In the genomic region with DNA sequence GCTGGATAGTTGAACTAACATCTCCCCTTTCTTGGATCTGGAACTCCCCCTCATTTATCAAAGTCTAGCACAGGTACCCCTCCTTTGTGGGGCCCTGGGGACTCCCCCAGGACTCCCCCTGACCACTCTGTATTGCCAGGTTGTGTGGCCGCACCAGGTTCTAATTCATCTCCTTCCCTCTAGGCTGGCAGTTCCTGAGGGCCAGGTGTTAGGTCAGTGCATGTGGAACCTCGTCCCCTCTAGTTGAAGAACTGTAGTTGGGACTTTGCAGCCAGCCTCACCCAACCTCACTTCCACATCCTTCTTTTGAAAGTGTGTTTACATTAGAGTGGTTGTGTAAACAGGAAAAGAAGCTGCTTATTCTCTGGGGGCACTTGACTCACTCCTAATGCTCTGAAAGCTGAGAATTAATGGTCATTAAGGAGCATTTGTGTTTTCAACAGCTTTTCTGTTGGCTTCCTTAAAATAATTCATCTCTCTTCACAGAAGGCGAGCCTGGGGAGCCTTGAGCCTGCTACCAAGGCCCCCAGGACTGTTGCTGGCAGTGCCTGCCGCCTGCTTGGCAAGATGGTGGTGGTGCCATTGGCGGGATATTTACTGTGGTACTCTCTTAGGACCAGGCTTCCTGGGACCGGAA, we compare ENCODE assay signal across 9 cellular contexts. TPM values are rescaled to one million over a fixed set of nuclear protein-coding genes. Genes with fewer than 3 reads are reported as not detected.
A peak's percentile ranks its signal among the peaks of the same experiment; 100 is the strongest.
DNase-seq lines count a peak whose midpoint lies in the region; ATAC-seq and TF ChIP-seq lines count a peak whose summit lies in the region.
"Had no signal": no experiment of that assay in that cellular context is flagged by ENCODE, and none has a peak within 500 bp of the region (broad histone marks: within the 10 kb centered on the region; RNA-seq: fewer than 3 reads in every experiment).

No MANE protein-coding gene starts in this region.

- intact Hi-C loops in MCF 10A (cut with micrococcal nuclease) (no loop called here), mammary epithelial cell (cut with micrococcal nuclease) (no loop called here)

- CTCF ChIA-PET in MCF 10A (lab: Yijun Ruan, JAX) (interaction anchor here (0.6 to 1.8 kb wide), 3 partner anchors 11 to 77 kb away, joined by 4 read pairs; no protein-coding TSS in a partner anchor), mammary epithelial cell (lab: Charles Lee; ENCODE audit: low non-redundant PET) (no interaction called here)

- peak in 1 of 2 donors; percentile 74 for ATAC-seq in upper lobe of left lung (ENCODE audit: low FRiP score in 2 of 2)
- ATAC-seq in HG03045 (IDR thresholded peaks at IDR 0.05; ENCODE audit: unreplicated experiment) = no peak
- ATAC-seq in GM21717 (IDR thresholded peaks at IDR 0.05; ENCODE audit: unreplicated experiment) = no peak

- H3K9me3 ChIP-seq in mammary epithelial cell (replicated peaks; ENCODE audit: insufficient read depth, low read length) = no peaks in the 10 kb centered on the region
- no peaks in the 10 kb centered on the region for H3K9me3 ChIP-seq in upper lobe of left lung

- H3K36me3 ChIP-seq in mammary epithelial cell (ENCODE audit: insufficient read depth, low read length) = no peaks in the 10 kb centered on the region
- no peaks in the 10 kb centered on the region for H3K36me3 ChIP-seq in upper lobe of left lung

- no peaks in the 10 kb centered on the region for H4K20me1 ChIP-seq in mammary epithelial cell (ENCODE audit: insufficient read depth, low read length)

- H3K4me3 ChIP-seq in mammary epithelial cell (replicated peaks in 1 of 3; ENCODE audit: insufficient read depth in 1 of 3, low read depth in 2 of 3, low read length in 3 of 3) (no peak overlapping the region), upper lobe of left lung (no peak overlapping the region)

- H3K4me1 ChIP-seq in mammary epithelial cell (ENCODE audit: insufficient read depth, low read length) (no peaks in the 10 kb centered on the region), upper lobe of left lung (peaks cover 48 to 60% (median 54%) of the 10 kb centered on the region in 4 donors)

- H3K27me3 ChIP-seq in mammary epithelial cell (ENCODE audit: insufficient read depth, low read length) (no peaks in the 10 kb centered on the region), upper lobe of left lung (no peaks in the 10 kb centered on the region)

- TF ChIP-seq CTCF in MCF 10A (IDR thresholded peaks at IDR 0.05; ENCODE audit: unreplicated experiment) = no peak
- TF ChIP-seq CTCF in mammary epithelial cell (conservative IDR thresholded peaks at IDR 0.05 in 1 of 2, IDR thresholded peaks at IDR 0.05 in 1 of 2; ENCODE audit: extremely low read depth in 1 of 2, insufficient read depth in 1 of 2, low read depth in 1 of 2, low read length in 2 of 2) = no peak
- no peak for TF ChIP-seq CTCF in upper lobe of left lung (IDR thresholded peaks at IDR 0.05)

- no peak overlapping the region for H3K27ac Mint-ChIP-seq in MCF 10A (ENCODE audit: low read depth, unreplicated experiment)

- H3K9ac ChIP-seq in mammary epithelial cell (ENCODE audit: insufficient read depth, low read length) = no peak overlapping the region

- POLR2A ChIA-PET in MCF 10A (lab: Yijun Ruan, JAX) = interaction anchor here (1.1 kb wide), 1 partner anchor 24 kb away, joined by 3 read pairs; no protein-coding TSS in a partner anchor

- BruUV-seq in MCF 10A (replicated peaks; lab: Mats Ljungman, UMichigan) (no TSS peak), mammary epithelial cell (replicated peaks; lab: Mats Ljungman, UMichigan) (no TSS peak)

- no peaks in the 10 kb centered on the region for H3K9me3 Mint-ChIP-seq in MCF 10A (ENCODE audit: unreplicated experiment)

- peaks cover 13% of the 10 kb centered on the region for H3K4me1 Mint-ChIP-seq in MCF 10A (ENCODE audit: insufficient read depth, unreplicated experiment)

- no peaks in the 10 kb centered on the region for H3K27me3 Mint-ChIP-seq in MCF 10A (ENCODE audit: insufficient read depth, unreplicated experiment)

- no peak overlapping the region for H2AFZ ChIP-seq in mammary epithelial cell (ENCODE audit: low read depth, low read length)

- no peak overlapping the region for H3K4me3 Mint-ChIP-seq in MCF 10A (ENCODE audit: unreplicated experiment)

- dilution Hi-C loops in mammary epithelial cell (cut with HindIII; ENCODE audit: low sequenced_read_pairs) = no loop called here

- H3K4me2 ChIP-seq in mammary epithelial cell (ENCODE audit: insufficient read depth, low read depth, low read length) = no peak overlapping the region

- TF ChIP-seq POLR2A in upper lobe of left lung (IDR thresholded peaks at IDR 0.05) = no peak

- DNase-seq in MCF 10A (ENCODE audit: unreplicated experiment) = peak; percentile 33
- DNase-seq in mammary epithelial cell = no peak
- peak; percentile 77 for DNase-seq in NCI-H510A (lab: John Stamatoyannopoulos, UW)
- peak; percentile 38 for DNase-seq in fibroblast of gingiva (ENCODE audit: low read depth)
- DNase-seq in upper lobe of left lung = peak in 1 of 2 donors; percentile 54
- DNase-seq in middle frontal gyrus (ENCODE audit: extremely low spot score, low spot score) = no peak
- DNase-seq: AML-193 had no signal

- H3K27ac ChIP-seq in mammary epithelial cell (ENCODE audit: insufficient read depth, low read depth, low read length) (no peak overlapping the region), upper lobe of left lung (peak overlapping the region; percentile 58 to 84 (median 75))

- no peaks in the 10 kb centered on the region for H3K36me3 Mint-ChIP-seq in MCF 10A (ENCODE audit: insufficient read depth, unreplicated experiment)

- H3K79me2 ChIP-seq in mammary epithelial cell (ENCODE audit: insufficient read depth, low read length) = no peaks in the 10 kb centered on the region

- 90% methylated on average over 6 of the region's 6 CpGs for WGBS in mammary epithelial cell (ENCODE audit: low coverage, missing lambda C conversion rate)
- 15 to 31% methylated on average over 6 of the region's 6 CpGs for WGBS in upper lobe of left lung, 2 donors

- in situ Hi-C loops in mammary epithelial cell (cut with MboI; ENCODE audit: low sequenced_read_pairs in 2 of 2) = no loop called here

- peak in 1 of 4 donors; percentile 27 for TF ChIP-seq EP300 in upper lobe of left lung (IDR thresholded peaks at IDR 0.05)

RNA-seq across cellular contexts. Expression of gene UPB1, which starts 11.8 kb away (rescaled TPM):
- not detected in 2 replicates for total RNA-seq in MCF 10A (2022)
- total RNA-seq in mammary epithelial cell = not detected
- polyA plus RNA-seq in mammary epithelial cell = not detected
- not detected for polyA minus RNA-seq in mammary epithelial cell
- 1 to 10 TPM in 5 of 6 donors, under 1 TPM in 1; 0.91 to 9.4 (median 1.4) TPM for total RNA-seq in upper lobe of left lung

RNA-seq across cellular contexts. Expression of gene GUCD1, which starts 48.0 kb away (rescaled TPM):
- 47.0 and 48.4 TPM in 2 replicates for total RNA-seq in MCF 10A (2022)
- 10 to 100 TPM; 60.9 to 98.7 TPM for total RNA-seq in mammary epithelial cell
- 88.8 TPM for polyA plus RNA-seq in mammary epithelial cell
- 60.4 TPM for polyA minus RNA-seq in mammary epithelial cell
- 100 to 1,000 TPM in 5 of 6 donors, 10 to 100 TPM in 1; 77.5 to 231 (median 160) TPM for total RNA-seq in upper lobe of left lung

RNA-seq across cellular contexts. Expression of gene SNRPD3, which starts 48.9 kb away (rescaled TPM):
- total RNA-seq in MCF 10A (2022) = 90.9 and 94.6 TPM in 2 replicates
- total RNA-seq in mammary epithelial cell = 10 to 100 TPM; 74.8 to 99.7 TPM
- polyA plus RNA-seq in mammary epithelial cell = 358 TPM
- polyA minus RNA-seq in mammary epithelial cell = 282 TPM
- 100 to 1,000 TPM in 1 of 6 donors, 10 to 100 TPM in 5; 66.8 to 119 (median 84.8) TPM for total RNA-seq in upper lobe of left lung

Comparison
In these comparisons a context has a peak if more than half of its experiments do, and no peak if none do; other contexts are left out.
1. DNase-seq: peak in MCF 10A (single experiment), NCI-H510A (single experiment) and fibroblast of gingiva (single experiment); none in mammary epithelial cell (single experiment) and middle frontal gyrus (single experiment).